26 cellular contexts compared by ENCODE assay signal in the genomic region with DNA sequence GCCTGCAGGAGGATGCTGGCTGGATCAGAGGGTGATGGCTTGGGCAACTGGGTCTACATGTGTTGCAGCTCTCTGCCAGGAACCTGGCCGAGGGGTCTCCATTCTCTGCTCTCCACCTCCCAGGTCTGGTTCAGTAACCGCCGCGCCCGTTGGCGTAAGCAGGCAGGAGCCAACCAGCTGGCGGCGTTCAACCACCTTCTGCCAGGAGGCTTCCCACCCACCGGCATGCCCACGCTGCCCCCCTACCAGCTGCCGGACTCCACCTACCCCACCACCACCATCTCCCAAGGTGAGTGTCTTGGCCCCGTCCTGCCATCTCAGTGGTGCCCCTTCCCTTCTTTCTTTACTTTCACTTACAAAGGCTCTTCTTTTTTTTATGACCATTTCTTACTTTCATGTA.
"Had no signal": no experiment of that assay in that cellular context is flagged by ENCODE, and none has a peak within 500 bp of the region (broad histone marks: within the 10 kb centered on the region; RNA-seq: fewer than 3 reads in every experiment).

No MANE protein-coding gene starts in this region.

- H3K36me3 ChIP-seq: stomach, suprapubic skin, thoracic aorta, thyroid gland, tibial artery, tibial nerve, transverse colon, upper lobe of right lung, uterus, vagina had no signal

- DNase-seq: stimulated activated CD4-positive, alpha-beta T cell treated with anti-CD3 and anti-CD28 coated beads, Interleukin-2, amount 100 ng/mL, for 48 hours; stimulated activated CD4-positive, alpha-beta T cell treated with anti-CD3 and anti-CD28 coated beads, Interleukin-4, amount 100 ng/mL, for 1 hour; stimulated activated CD4-positive, alpha-beta T cell treated with anti-CD3 and anti-CD28 coated beads, Interleukin-4, amount 100 ng/mL, for 24 hours; stimulated activated CD4-positive, alpha-beta T cell treated with anti-CD3 and anti-CD28 coated beads, Interleukin-4, amount 100 ng/mL, for 4 hours; stimulated activated CD8-positive, alpha-beta memory T cell treated with anti-CD3 and anti-CD28 coated beads, Interleukin-4, amount 100 ng/mL, for 48 hours; stimulated activated naive B cell treated with anti-CD40 and anti-IgM and Interleukin-4, amounts not matched to agents 10 μg/mL and 1 μg/mL and 100 μg/mL, for 72 hours; stimulated activated naive CD4-positive, alpha-beta T cell; stimulated activated naive CD4-positive, alpha-beta T cell treated with Interleukin-2 at 50 U/mL for 16 hours; stimulated activated naive CD8-positive, alpha-beta T cell treated with anti-CD3 and anti-CD28 coated beads, Interleukin-15, amount 100 ng/mL, for 72 hours; stimulated activated naive CD8-positive, alpha-beta T cell treated with anti-CD3 and anti-CD28 coated beads, Interleukin-15, Interleukin-2, amounts not matched to agents 100 U/mL and 50 U/mL, for 24 hours; stomach; substantia nigra; testis; thyroid gland; tibial artery; transverse colon; trophoblast cell; upper lobe of right lung; uterus had no signal

- H3K4me3 ChIP-seq: stomach, suprapubic skin, testis, thoracic aorta, thyroid gland, tibial artery, tibial nerve, transverse colon, upper lobe of right lung, uterus, vagina had no signal

- H3K27ac ChIP-seq: stomach, suprapubic skin, testis, thoracic aorta, thyroid gland, tibial artery, tibial nerve, transverse colon, upper lobe of right lung, uterus, vagina had no signal

- H3K27me3 ChIP-seq: testis, thyroid gland, vagina had no signal

- ATAC-seq: stimulated activated effector memory CD8-positive, alpha-beta T cell treated with anti-CD3 and anti-CD28 coated beads, Interleukin-12 subunit alpha, Interleukin-12 subunit beta, amount 100 ng/mL, for 72 hours; stimulated activated memory B cell treated with anti-CD40 and anti-IgM and Interleukin-4, amounts not matched to agents 10 μg/mL and 1 μg/mL and 100 μg/mL, for 72 hours; stimulated activated naive B cell treated with anti-CD40 and anti-IgM and Interleukin-4, amounts not matched to agents 10 μg/mL and 1 μg/mL and 100 μg/mL, for 72 hours; stimulated activated naive CD8-positive, alpha-beta T cell treated with anti-CD3 and anti-CD28 coated beads, Interleukin-15, amount 100 ng/mL, for 72 hours; stimulated activated naive CD8-positive, alpha-beta T cell treated with anti-CD3 and anti-CD28 coated beads, Interleukin-15, Interleukin-2, amounts not matched to agents 100 U/mL and 50 U/mL, for 24 hours; upper lobe of right lung had no signal

- H3K9me3 ChIP-seq: stomach, suprapubic skin, testis, thoracic aorta, thyroid gland, tibial artery, tibial nerve, transverse colon, upper lobe of right lung, uterus, vagina had no signal

- FAIRE-seq: urothelium cell line had no signal

- H3K4me1 ChIP-seq: stomach, suprapubic skin, testis, thyroid gland, tibial artery, tibial nerve, transverse colon, upper lobe of right lung, uterus, vagina had no signal
